In genomic region chr19:2171349-2172145, GRCh38 we compare ENCODE assay signal across 8 cellular contexts.
DNase-seq lines count a peak whose midpoint lies in the region; ATAC-seq lines count a peak whose summit lies in the region.

No MANE protein-coding gene starts in this region.

- no peaks in the 10 kb centered on the region for H3K36me3 ChIP-seq in endocrine pancreas (ENCODE audit: control insufficient read depth, insufficient read depth, low read length)

- H3K9me3 ChIP-seq in endocrine pancreas (ENCODE audit: control insufficient read depth, low read length): no peaks in the 10 kb centered on the region

- no peak overlapping the region for H3K4me3 ChIP-seq in endocrine pancreas (ENCODE audit: control insufficient read depth, insufficient read depth, low read length)

- no peaks in the 10 kb centered on the region for H3K27me3 ChIP-seq in endocrine pancreas (ENCODE audit: control insufficient read depth, insufficient read depth, low read length)

- peaks cover 5% of the 10 kb centered on the region for H3K4me1 ChIP-seq in endocrine pancreas (ENCODE audit: control insufficient read depth, insufficient read depth, low read length)

- H3K9ac ChIP-seq in endocrine pancreas (ENCODE audit: control insufficient read depth, insufficient read depth, low read length): peak overlapping the region; percentile 36

- peak; percentile 43 for ATAC-seq in HG03342 (IDR thresholded peaks at IDR 0.05; ENCODE audit: unreplicated experiment)

- peak; percentile 23 to 44 for DNase-seq in NCI-H2081 (lab: John Stamatoyannopoulos, UW)
- no peak for DNase-seq in NCI-H2081 treated with DMSO at 0.1 percent for 48 hours (lab: John Stamatoyannopoulos, UW)
- DNase-seq in activated CD4-positive, alpha-beta T cell treated with anti-CD3 and anti-CD28 coated beads for 48 hours: peak; percentile 85
- DNase-seq in stimulated activated CD4-positive, alpha-beta T cell treated with anti-CD3 and anti-CD28 coated beads, Interleukin-12 subunit alpha, Interleukin-12 subunit beta, amount 100 ng/mL, for 24 hours (ENCODE audit: low read depth in 2 of 2): peak; percentile 64 to 73
- DNase-seq in DMS114 treated with DMSO at 0.1 percent for 48 hours (lab: John Stamatoyannopoulos, UW; ENCODE audit: unreplicated experiment): no peak
- DNase-seq in SHP77 (lab: John Stamatoyannopoulos, UW): no peak

Comparison
In these comparisons a context has a peak if more than half of its experiments do, and no peak if none do; other contexts are left out.
1. DNase-seq: peak in NCI-H2081 (2 of 2), activated CD4-positive, alpha-beta T cell treated with anti-CD3 and anti-CD28 coated beads for 48 hours (single experiment) and stimulated activated CD4-positive, alpha-beta T cell treated with anti-CD3 and anti-CD28 coated beads, Interleukin-12 subunit alpha, Interleukin-12 subunit beta, amount 100 ng/mL, for 24 hours (2 of 2); none in NCI-H2081 treated with DMSO at 0.1 percent for 48 hours (single experiment), DMS114 treated with DMSO at 0.1 percent for 48 hours (single experiment) and SHP77 (0 of 2).